8 cellular contexts compared by ENCODE assay signal in genomic region chr1:1419812-1420653, GRCh38. TPM values are rescaled to one million over a fixed set of nuclear protein-coding genes. Genes with fewer than 3 reads are reported as not detected.
DNase-seq lines count a peak whose midpoint lies in the region; ATAC-seq, FAIRE-seq and TF ChIP-seq lines count a peak whose summit lies in the region.

No MANE protein-coding gene starts in this region.

- H3K4me3 ChIP-seq in mammary epithelial cell (replicated peaks in 1 of 3; ENCODE audit: insufficient read depth in 1 of 3, low read depth in 2 of 3, low read length in 3 of 3) (peak overlapping the region in 2 of 3 experiments; percentile 34 to 37), kidney (ENCODE audit: low read length in 2 of 2) (peak overlapping the region in 1 of 2 donors; percentile 39), spleen (peak overlapping the region in 5 of 8 donors; percentile 13 to 60 (median 23))
- H3K4me3 ChIP-seq in effector memory CD4-positive, alpha-beta T cell (ENCODE audit: insufficient read depth, low read depth, low read length, poor library complexity, severe bottlenecking): no peak overlapping the region

- no peak for ATAC-seq in GM21447 (IDR thresholded peaks at IDR 0.05; ENCODE audit: unreplicated experiment)

- intact Hi-C loops in mammary epithelial cell (cut with micrococcal nuclease) (no loop called here), kidney (cut with DNase I) (no loop called here), spleen (cut with DNase I; ENCODE audit: low total_unique reads) (no loop called here)

- FAIRE-seq in kidney (lab: Jason Lieb, UNC): no peak

- no peaks in the 10 kb centered on the region for H3K79me1 ChIP-seq in H9 (ENCODE audit: insufficient read depth, low read depth, low read length, poor library complexity, severe bottlenecking)

- no peak overlapping the region for H3K9ac ChIP-seq in H9 (ENCODE audit: extremely low read depth, insufficient read length, low read length)
- H3K9ac ChIP-seq in mammary epithelial cell (ENCODE audit: insufficient read depth, low read length): no peak overlapping the region
- no peak overlapping the region for H3K9ac ChIP-seq in kidney (ENCODE audit: low read length in 2 of 2)

- H4K20me1 ChIP-seq in H9 (ENCODE audit: control insufficient read depth, insufficient read depth, insufficient read length) (no peaks in the 10 kb centered on the region), mammary epithelial cell (ENCODE audit: insufficient read depth, low read length) (no peaks in the 10 kb centered on the region)

- H2BK12ac ChIP-seq in H9 (ENCODE audit: insufficient read length, low read depth, low read length): no peak overlapping the region

- no peak overlapping the region for H3K4ac ChIP-seq in H9 (ENCODE audit: low read depth, low read length)

- no peak overlapping the region for H4K91ac ChIP-seq in H9 (ENCODE audit: insufficient read length, low read depth, low read length)

- H2AFZ ChIP-seq in H9 (ENCODE audit: low read length): no peak overlapping the region
- H2AFZ ChIP-seq in mammary epithelial cell (ENCODE audit: low read depth, low read length): peak overlapping the region; percentile 67

- CTCF ChIA-PET in mammary epithelial cell (lab: Charles Lee; ENCODE audit: low non-redundant PET): no interaction called here

- H3K36me3 ChIP-seq in mammary epithelial cell (ENCODE audit: insufficient read depth, low read length) (no peaks in the 10 kb centered on the region), kidney (ENCODE audit: control insufficient read depth in 1 of 2, insufficient read depth in 2 of 2, low read length in 2 of 2) (no peaks in the 10 kb centered on the region), spleen (no peaks in the 10 kb centered on the region)
- no peaks in the 10 kb centered on the region for H3K36me3 ChIP-seq in effector memory CD4-positive, alpha-beta T cell (ENCODE audit: control insufficient read depth, insufficient read depth, low read length)

- H3K56ac ChIP-seq in H9 (ENCODE audit: insufficient read length, low read depth, low read length): no peak overlapping the region

- no peak overlapping the region for H2BK5ac ChIP-seq in H9 (ENCODE audit: insufficient read length, low read length)

- H2AK5ac ChIP-seq in H9 (ENCODE audit: insufficient read length, low read length): no peak overlapping the region

- peak overlapping the region; percentile 68 for H3K14ac ChIP-seq in H9 (ENCODE audit: insufficient read depth, low read length)

- H3K27me3 ChIP-seq in H9 (ENCODE audit: insufficient read depth, low read length): no peaks in the 10 kb centered on the region
- no peaks in the 10 kb centered on the region for H3K27me3 ChIP-seq in mammary epithelial cell (ENCODE audit: insufficient read depth, low read length)
- peaks cover 0 to 53% (median 14%) of the 10 kb centered on the region in 7 donors for H3K27me3 ChIP-seq in spleen (replicated peaks in 1 of 7)
- peaks cover 13% of the 10 kb centered on the region for H3K27me3 ChIP-seq in effector memory CD4-positive, alpha-beta T cell (replicated peaks; ENCODE audit: control insufficient read depth, insufficient read depth, low read length, poor library complexity, severe bottlenecking)

- H2BK120ac ChIP-seq in H9 (ENCODE audit: low read depth, low read length, poor library complexity, severe bottlenecking): no peak overlapping the region

- no peak overlapping the region for H4K8ac ChIP-seq in H9 (replicated peaks; ENCODE audit: insufficient read length, low read depth, low read length)

- H2BK15ac ChIP-seq in H9 (ENCODE audit: low read depth, low read length): no peak overlapping the region; the same call in 1 of the 2 replicates

- in situ Hi-C loops in mammary epithelial cell (cut with MboI; ENCODE audit: low sequenced_read_pairs in 2 of 2): no loop called here

- no peak overlapping the region for H3K23ac ChIP-seq in H9 (ENCODE audit: insufficient read length, low read depth, low read length)

- H3K4me1 Mint-ChIP-seq in H9: peaks cover 40 to 52% of the 10 kb centered on the region in 2 experiments

- peak overlapping the region in 1 of 2 experiments; percentile 32; a peak in 1 of 5 replicates for H3K4me3 Mint-ChIP-seq in H9

- dilution Hi-C loops in mammary epithelial cell (cut with HindIII; ENCODE audit: low sequenced_read_pairs): loop anchor here (5.0 kb wide), 1 partner anchor 42 kb away; no protein-coding TSS in a partner anchor

- H3K18ac ChIP-seq in H9 (ENCODE audit: insufficient read length, low read depth, low read length): peak overlapping the region; percentile 69

- no peak for TF ChIP-seq POLR2A in spleen (IDR thresholded peaks at IDR 0.05)

- no peaks in the 10 kb centered on the region for H3K23me2 ChIP-seq in H9 (ENCODE audit: insufficient read length, low read depth, low read length, poor library complexity, severe bottlenecking)

- H3K9me3 ChIP-seq in H9 (ENCODE audit: control insufficient read depth, low read depth, low read length): no peaks in the 10 kb centered on the region
- no peaks in the 10 kb centered on the region for H3K9me3 ChIP-seq in mammary epithelial cell (replicated peaks; ENCODE audit: insufficient read depth, low read length)
- H3K9me3 ChIP-seq in kidney (ENCODE audit: control insufficient read depth in 1 of 2, low read length in 2 of 2): no peaks in the 10 kb centered on the region
- H3K9me3 ChIP-seq in spleen: no peaks in the 10 kb centered on the region
- no peaks in the 10 kb centered on the region for H3K9me3 ChIP-seq in effector memory CD4-positive, alpha-beta T cell (ENCODE audit: control insufficient read depth, low read length)

- TF ChIP-seq CTCF in H9 (conservative IDR thresholded peaks at IDR 0.05) (no peak), mammary epithelial cell (conservative IDR thresholded peaks at IDR 0.05 in 1 of 2, IDR thresholded peaks at IDR 0.05 in 1 of 2; ENCODE audit: extremely low read depth in 1 of 2, insufficient read depth in 1 of 2, low read depth in 1 of 2, low read length in 2 of 2) (no peak), kidney (IDR thresholded peaks at IDR 0.05; ENCODE audit: borderline replicate concordance, extremely low read depth, insufficient read depth) (peak; percentile 21), spleen (IDR thresholded peaks at IDR 0.05 in 8 of 11, conservative IDR thresholded peaks at IDR 0.05 in 3 of 11) (no peak)

- H3K27me3 Mint-ChIP-seq in H9 (ENCODE audit: low read depth): no peaks in the 10 kb centered on the region

- H3K4me2 ChIP-seq in H9 (ENCODE audit: insufficient read depth, insufficient read length, low read length): no peak overlapping the region
- H3K4me2 ChIP-seq in mammary epithelial cell (ENCODE audit: insufficient read depth, low read depth, low read length): peak overlapping the region; percentile 75

- no TSS peak for BruUV-seq in mammary epithelial cell (replicated peaks; lab: Mats Ljungman, UMichigan)

- H3K4me1 ChIP-seq in H9 (ENCODE audit: insufficient read depth, low read length) (peaks cover 5% of the 10 kb centered on the region; the same call in 1 of the 2 replicates), mammary epithelial cell (ENCODE audit: insufficient read depth, low read length) (peaks cover 43% of the 10 kb centered on the region), kidney (ENCODE audit: control insufficient read depth in 1 of 2, insufficient read depth in 1 of 2, low read depth in 1 of 2, low read length in 2 of 2) (peaks cover 0 to 6% of the 10 kb centered on the region in 2 donors), spleen (peaks cover 0 to 17% (median 6%) of the 10 kb centered on the region in 6 donors)
- no peaks in the 10 kb centered on the region for H3K4me1 ChIP-seq in effector memory CD4-positive, alpha-beta T cell (ENCODE audit: control insufficient read depth, insufficient read depth, low read length, poor library complexity, severe bottlenecking)

- H3K36me3 Mint-ChIP-seq in H9 (ENCODE audit: insufficient read depth in 1 of 3, low read depth in 3 of 3): no peaks in the 10 kb centered on the region; a peak in 2 of 7 replicates

- H2BK20ac ChIP-seq in H9 (ENCODE audit: low read depth, low read length, poor library complexity, severe bottlenecking): no peak overlapping the region

- H4K5ac ChIP-seq in H9 (ENCODE audit: insufficient read length, low read depth, low read length): no peak overlapping the region

- no peaks in the 10 kb centered on the region for H3K9me3 Mint-ChIP-seq in H9

- H3K27ac Mint-ChIP-seq in H9: peak overlapping the region in 1 of 3 experiments; percentile 85; a peak in 1 of 7 replicates

- H3T11ph ChIP-seq in H9 (ENCODE audit: low read length): no peak overlapping the region

- H3K79me2 ChIP-seq in H9 (ENCODE audit: insufficient read depth, low read length): no peaks in the 10 kb centered on the region
- no peaks in the 10 kb centered on the region for H3K79me2 ChIP-seq in mammary epithelial cell (ENCODE audit: insufficient read depth, low read length)

- H3K27ac ChIP-seq in H9 (ENCODE audit: insufficient read length, low read depth, low read length) (no peak overlapping the region), mammary epithelial cell (ENCODE audit: insufficient read depth, low read depth, low read length) (no peak overlapping the region), kidney (ENCODE audit: low read depth in 2 of 2, low read length in 2 of 2) (peak overlapping the region; percentile 37 to 51), spleen (peak overlapping the region in 2 of 8 donors; percentile 51 to 52)
- H3K27ac ChIP-seq in effector memory CD4-positive, alpha-beta T cell (ENCODE audit: insufficient read depth, low read length, poor library complexity, severe bottlenecking): no peak overlapping the region

- no CpG with 5 or more reads among the region's 112 CpGs for WGBS in H9 (ENCODE audit: extremely low coverage, insufficient read length, low lambda C conversion rate)
- 40% methylated on average over 5 of the region's 112 CpGs for WGBS in mammary epithelial cell (ENCODE audit: low coverage, missing lambda C conversion rate)
- WGBS in spleen, 5 donors: 5 to 93% (median 17%) methylated on average over 3 to 112 of the region's 112 CpGs

- DNase-seq in H9 (peak; percentile 53), mammary epithelial cell (no peak), kidney (peak; percentile 78), spleen (peak; percentile 64), activated gamma-delta T cell (lab: John Stamatoyannopoulos, UW) (no peak), GM19240 (ENCODE audit: insufficient read length, low spot score) (no peak)
- no peak for DNase-seq in effector memory CD4-positive, alpha-beta T cell

RNA-seq across cellular contexts. Expression of gene ANKRD65, which starts 1.0 kb away (rescaled TPM):
- 3.1 and 3.2 TPM in 2 replicates for total RNA-seq in H9 (2021)
- 1 to 10 TPM; 3.1 to 7.5 TPM for total RNA-seq in mammary epithelial cell
- 3.6 TPM for polyA plus RNA-seq in mammary epithelial cell
- polyA minus RNA-seq in mammary epithelial cell: 9.3 TPM
- 5.2 TPM for total RNA-seq in kidney
- 7.1 TPM for polyA plus RNA-seq in kidney (ENCODE audit: insufficient read depth, low read depth, low replicate concordance)
- 1 to 10 TPM in 5 of 7 donors, under 1 TPM in 2; 0.43 to 2.7 (median 1.2) TPM for total RNA-seq in spleen
- polyA plus RNA-seq in spleen: 1 to 10 TPM; 2.3 to 4.3 (median 3.0) TPM

RNA-seq across cellular contexts. Expression of gene MRPL20, which starts 12.9 kb away (rescaled TPM):
- total RNA-seq in H9 (2021): 156 and 162 TPM in 2 replicates
- 100 to 1,000 TPM in 1 of 2 donors, 10 to 100 TPM in 1; 56.7 to 115 TPM for total RNA-seq in mammary epithelial cell
- polyA plus RNA-seq in mammary epithelial cell: 157 TPM
- 119 TPM for polyA minus RNA-seq in mammary epithelial cell
- 103 TPM for total RNA-seq in kidney
- polyA plus RNA-seq in kidney (ENCODE audit: insufficient read depth, low read depth, low replicate concordance): 221 TPM
- 100 to 1,000 TPM in 3 of 7 donors, 10 to 100 TPM in 4; 67.4 to 144 (median 91.3) TPM for total RNA-seq in spleen
- 100 to 1,000 TPM; 101 to 168 (median 122) TPM for polyA plus RNA-seq in spleen

RNA-seq across cellular contexts. Expression of gene VWA1, which starts 15.5 kb away (rescaled TPM):
- total RNA-seq in H9 (2021) (55.6 and 57.1 TPM in 2 replicates), mammary epithelial cell (10 to 100 TPM; 11.3 to 27.3 TPM), kidney (116 TPM), spleen (10 to 100 TPM in 6 of 7 donors, 1 to 10 TPM in 1; 3.9 to 18.0 (median 13.1) TPM)
- polyA plus RNA-seq in mammary epithelial cell (4.2 TPM), kidney (ENCODE audit: insufficient read depth, low read depth, low replicate concordance) (103 TPM), spleen (10 to 100 TPM in 2 of 3 donors, 1 to 10 TPM in 1; 4.1 to 12.7 (median 11.0) TPM)
- polyA minus RNA-seq in mammary epithelial cell: 1.2 TPM

RNA-seq across cellular contexts. Expression of gene CCNL2, which starts 20.9 kb away (rescaled TPM):
- total RNA-seq in H9 (2021) (160 and 173 TPM in 2 replicates), mammary epithelial cell (100 to 1,000 TPM; 103 to 140 TPM), kidney (199 TPM), spleen (100 to 1,000 TPM; 167 to 299 (median 208) TPM)
- polyA plus RNA-seq in mammary epithelial cell (64.9 TPM), kidney (ENCODE audit: insufficient read depth, low read depth, low replicate concordance) (72.0 TPM), spleen (100 to 1,000 TPM; 111 to 230 (median 199) TPM)
- 21.9 TPM for polyA minus RNA-seq in mammary epithelial cell

RNA-seq across cellular contexts. Expression of gene ATAD3C, which starts 29.5 kb away (rescaled TPM):
- 7.5 and 7.7 TPM in 2 replicates for total RNA-seq in H9 (2021)
- total RNA-seq in mammary epithelial cell: 1 to 10 TPM; 1.8 to 4.6 TPM
- 2.6 TPM for polyA plus RNA-seq in mammary epithelial cell
- polyA minus RNA-seq in mammary epithelial cell: 0.26 TPM
- 10.0 TPM for total RNA-seq in kidney
- 14.3 TPM for polyA plus RNA-seq in kidney (ENCODE audit: insufficient read depth, low read depth, low replicate concordance)
- 1 to 10 TPM in 2 of 7 donors, under 1 TPM in 3, not detected in 2; 0.25 to 3.9 (median 0.57) TPM for total RNA-seq in spleen
- polyA plus RNA-seq in spleen: under 1 TPM; 0.55 to 0.85 (median 0.83) TPM

Comparison
In these comparisons a context has a peak if more than half of its experiments do, and no peak if none do; other contexts are left out.
1. DNase-seq: peak in H9 (single experiment), kidney (single experiment) and spleen (single experiment); none in mammary epithelial cell (single experiment), effector memory CD4-positive, alpha-beta T cell (0 of 3), activated gamma-delta T cell (single experiment) and GM19240 (single experiment).
2. H3K27ac ChIP-seq: peak in kidney (2 of 2); none in H9 (single experiment), mammary epithelial cell (single experiment) and effector memory CD4-positive, alpha-beta T cell (single experiment).